Comparison of ENCODE assay signal across 1 cellular context in genomic region chr6:34159844-34160243, GRCh38.
A peak's percentile ranks its signal among the peaks of the same experiment; 100 is the strongest.
TF ChIP-seq lines count a peak whose summit lies in the region.

No MANE protein-coding gene starts in this region.

TF ChIP-seq in HEK293, 187 proteins besides CTCF, POLR2A, EP300 and RAD21 (continued from another document):
- no peak for TF ChIP-seq ZNF704 (tag by site-specific recombination; IDR thresholded peaks at IDR 0.05)
- no peak for TF ChIP-seq EGR2 (tag by site-specific recombination; IDR thresholded peaks at IDR 0.05; ENCODE audit: low read depth)
- TF ChIP-seq ZNF623 (tag by site-specific recombination; IDR thresholded peaks at IDR 0.05), result no peak
- no peak for TF ChIP-seq ZNF596 (tag by site-specific recombination; IDR thresholded peaks at IDR 0.05)
- TF ChIP-seq SP2 (tag by site-specific recombination; IDR thresholded peaks at IDR 0.05), result no peak
- TF ChIP-seq ZSCAN23 (tag by site-specific recombination; IDR thresholded peaks at IDR 0.05), result no peak
- no peak for TF ChIP-seq KLF17 (tag by site-specific recombination; IDR thresholded peaks at IDR 0.05)
- TF ChIP-seq TSHZ1 (tag by site-specific recombination; IDR thresholded peaks at IDR 0.05; ENCODE audit: borderline replicate concordance), result no peak
- no peak for TF ChIP-seq PRDM1 (tag by site-specific recombination; IDR thresholded peaks at IDR 0.05)
- TF ChIP-seq ZNF202 (tag by site-specific recombination; IDR thresholded peaks at IDR 0.05; ENCODE audit: borderline replicate concordance), result no peak
- TF ChIP-seq ZNF776 (tag by site-specific recombination; IDR thresholded peaks at IDR 0.05; ENCODE audit: borderline replicate concordance), result no peak
- no peak for TF ChIP-seq OSR2 (tag by site-specific recombination; IDR thresholded peaks at IDR 0.05)
- no peak for TF ChIP-seq ZNF211 (tag by site-specific recombination; IDR thresholded peaks at IDR 0.05; ENCODE audit: low read depth)
- TF ChIP-seq PRDM4 (tag by site-specific recombination; IDR thresholded peaks at IDR 0.05), result no peak
- TF ChIP-seq ZNF529 (tag by site-specific recombination; IDR thresholded peaks at IDR 0.05; ENCODE audit: insufficient replicate concordance), result peak; percentile 7
- no peak for TF ChIP-seq ZFHX2 (tag by site-specific recombination; conservative IDR thresholded peaks at IDR 0.05)
- no peak for TF ChIP-seq IKZF3 (tag by site-specific recombination; IDR thresholded peaks at IDR 0.05)
- TF ChIP-seq GLIS1 (tag by site-specific recombination; IDR thresholded peaks at IDR 0.05), result no peak
- TF ChIP-seq TCF7L2 (IDR thresholded peaks at IDR 0.05; ENCODE audit: borderline replicate concordance, low read depth, low read length), result no peak
- no peak for TF ChIP-seq GLI2 (tag by site-specific recombination; IDR thresholded peaks at IDR 0.05; ENCODE audit: borderline replicate concordance, low read depth)
- no peak for TF ChIP-seq ZNF324 (tag by site-specific recombination; IDR thresholded peaks at IDR 0.05)
- TF ChIP-seq RBAK (tag by site-specific recombination; IDR thresholded peaks at IDR 0.05), result no peak
- TF ChIP-seq HOXD13 (CRISPR knock-in tag; IDR thresholded peaks at IDR 0.05; ENCODE audit: borderline replicate concordance), result no peak
- TF ChIP-seq ZNF837 (tag by site-specific recombination; IDR thresholded peaks at IDR 0.05), result no peak
- TF ChIP-seq ZNF155 (tag by site-specific recombination; IDR thresholded peaks at IDR 0.05), result no peak
- no peak for TF ChIP-seq ZNF645 (tag by site-specific recombination; IDR thresholded peaks at IDR 0.05)
